In genomic region chr11:93005239-93005638, GRCh38 we compare ENCODE assay signal across 18 cellular contexts. TPM values are rescaled to one million over a fixed set of nuclear protein-coding genes. Genes with fewer than 3 reads are reported as not detected.
DNase-seq lines count a peak whose midpoint lies in the region; ATAC-seq and TF ChIP-seq lines count a peak whose summit lies in the region.
"Had no signal": no experiment of that assay in that cellular context is flagged by ENCODE, and none has a peak within 500 bp of the region (broad histone marks: within the 10 kb centered on the region; RNA-seq: fewer than 3 reads in every experiment).

No MANE protein-coding gene starts in this region.

- CTCF ChIA-PET in SK-N-SH (lab: Yijun Ruan, JAX) = interaction anchor here (0.5 to 0.8 kb wide), 2 partner anchors 63 to 199 kb away, joined by 3 read pairs; no protein-coding TSS in a partner anchor
- CTCF ChIA-PET in CD8-positive, alpha-beta memory T cell (lab: Charles Lee) = no interaction called here

- no peak for TF ChIP-seq RAD21 in SK-N-SH (IDR thresholded peaks at IDR 0.05; ENCODE audit: low read length)

- H3K9me2 ChIP-seq in SK-N-SH = no peaks in the 10 kb centered on the region

- no peak for TF ChIP-seq EP300 in SK-N-SH (IDR thresholded peaks at IDR 0.05; ENCODE audit: borderline replicate concordance in 1 of 2, low read depth in 1 of 2, low read length in 1 of 2)

- no peak overlapping the region for H3K27ac ChIP-seq in SK-N-SH (ENCODE audit: low read depth in 2 of 2, low read length in 1 of 2)
- no peak overlapping the region for H3K27ac ChIP-seq in CD8-positive, alpha-beta memory T cell (ENCODE audit: low read depth, low read length)
- H3K27ac ChIP-seq: SK-N-MC, upper lobe of left lung, WERI-Rb-1 had no signal

- H3K9me3 Mint-ChIP-seq in CD8-positive, alpha-beta memory T cell = peaks cover 1 to 12% (median 4%) of the 10 kb centered on the region in 5 donors
- H3K9me3 Mint-ChIP-seq: central memory CD8-positive, alpha-beta T cell had no signal

- POLR2A ChIA-PET in SK-N-SH (lab: Yijun Ruan, JAX) = no interaction called here
- POLR2A ChIA-PET in CD8-positive, alpha-beta memory T cell (lab: Charles Lee) = no interaction called here

- H3K4me3 ChIP-seq in HFF-Myc (replicated peaks; ENCODE audit: low read depth, low read length) (no peak overlapping the region), SK-N-SH (ENCODE audit: low read depth in 2 of 2, low read length in 1 of 2) (no peak overlapping the region)
- no peak overlapping the region for H3K4me3 ChIP-seq in CD8-positive, alpha-beta memory T cell (ENCODE audit: low read length)
- H3K4me3 ChIP-seq: SK-N-MC, upper lobe of left lung had no signal

- H3K27ac Mint-ChIP-seq in CD8-positive, alpha-beta memory T cell = no peak overlapping the region
- H3K27ac Mint-ChIP-seq: activated naive CD4-positive, alpha-beta T cell treated with anti-CD3 and anti-CD28 coated beads for 36 hours; IgD-negative memory B cell had no signal

- H3F3A ChIP-seq in SK-N-SH (replicated peaks; ENCODE audit: insufficient read depth) = peaks cover 14% of the 10 kb centered on the region

- H2AFZ ChIP-seq in SK-N-SH (ENCODE audit: low read depth) = no peak overlapping the region

- no peak overlapping the region for H3K4me2 ChIP-seq in SK-N-SH

- no peaks in the 10 kb centered on the region for H3K9me3 ChIP-seq in SK-N-SH
- no peaks in the 10 kb centered on the region for H3K9me3 ChIP-seq in CD8-positive, alpha-beta memory T cell (ENCODE audit: low read length)
- H3K9me3 ChIP-seq: upper lobe of left lung had no signal

- no peaks in the 10 kb centered on the region for H3K27me3 ChIP-seq in SK-N-SH (ENCODE audit: insufficient read depth)
- no peaks in the 10 kb centered on the region for H3K27me3 ChIP-seq in CD8-positive, alpha-beta memory T cell (ENCODE audit: insufficient read depth, low read length, poor library complexity, severe bottlenecking)
- H3K27me3 ChIP-seq: upper lobe of left lung had no signal

- no CpG with 5 or more reads among the region's 1 CpG for WGBS in SK-N-SH (ENCODE audit: low lambda C conversion rate)

- no peaks in the 10 kb centered on the region for H3K36me3 ChIP-seq in SK-N-SH (replicated peaks in 1 of 2; ENCODE audit: control insufficient read depth in 1 of 2, insufficient read depth in 2 of 2, low read length in 1 of 2)
- H3K36me3 ChIP-seq in CD8-positive, alpha-beta memory T cell (ENCODE audit: insufficient read depth, low read length) = no peaks in the 10 kb centered on the region
- H3K36me3 ChIP-seq: upper lobe of left lung, WERI-Rb-1 had no signal

- no peaks in the 10 kb centered on the region for H3K79me2 ChIP-seq in SK-N-SH (ENCODE audit: insufficient read depth)

- no peak for ATAC-seq in HG03175 (IDR thresholded peaks at IDR 0.05; ENCODE audit: unreplicated experiment)

- no peak overlapping the region for H3K4me3 Mint-ChIP-seq in CD8-positive, alpha-beta memory T cell
- H3K4me3 Mint-ChIP-seq: activated naive CD4-positive, alpha-beta T cell treated with anti-CD3 and anti-CD28 coated beads for 36 hours; central memory CD8-positive, alpha-beta T cell; IgD-negative memory B cell had no signal

- peaks cover 0 to 4% of the 10 kb centered on the region in 2 donors for H3K27me3 Mint-ChIP-seq in CD8-positive, alpha-beta memory T cell
- H3K27me3 Mint-ChIP-seq: central memory CD8-positive, alpha-beta T cell; IgD-negative memory B cell had no signal

- H3K9ac ChIP-seq in SK-N-SH = no peak overlapping the region

- H3K36me3 Mint-ChIP-seq in CD8-positive, alpha-beta memory T cell = no peaks in the 10 kb centered on the region
- H3K36me3 Mint-ChIP-seq: IgD-negative memory B cell had no signal

- TF ChIP-seq CTCF in HFF-Myc (IDR thresholded peaks at IDR 0.05; ENCODE audit: low read depth, low read length, missing control alignments) (no peak), SK-N-SH (IDR thresholded peaks at IDR 0.05) (no peak)

- no peaks in the 10 kb centered on the region for H4K20me1 ChIP-seq in SK-N-SH (ENCODE audit: insufficient read depth)

- H3K4me1 Mint-ChIP-seq in CD8-positive, alpha-beta memory T cell = no peaks in the 10 kb centered on the region
- H3K4me1 Mint-ChIP-seq: central memory CD8-positive, alpha-beta T cell; IgD-negative memory B cell had no signal

- peaks cover 6% of the 10 kb centered on the region in 2 experiments; a peak in 2 of 4 replicates for H3K4me1 ChIP-seq in SK-N-SH (ENCODE audit: control insufficient read depth in 1 of 2, insufficient read depth in 2 of 2, low read depth in 1 of 2, low read length in 1 of 2)
- H3K4me1 ChIP-seq in CD8-positive, alpha-beta memory T cell (ENCODE audit: insufficient read depth, low read length) = no peaks in the 10 kb centered on the region
- H3K4me1 ChIP-seq: upper lobe of left lung had no signal

- peak; percentile 13 for DNase-seq in A172 (ENCODE audit: low spot score)
- DNase-seq in HFF-Myc (ENCODE audit: extremely low read depth, low read depth) = peak; percentile 39
- no peak for DNase-seq in SK-N-SH
- DNase-seq in fibroblast of the conjunctiva (ENCODE audit: low read depth) = peak; percentile 14
- DNase-seq in DMS114 treated with DMSO at 0.1 percent for 48 hours (lab: John Stamatoyannopoulos, UW; ENCODE audit: unreplicated experiment) = no peak
- no peak for DNase-seq in CD8-positive, alpha-beta memory T cell
- DNase-seq in NCI-H226 = no peak
- DNase-seq: ACHN; activated naive CD4-positive, alpha-beta T cell treated with anti-CD3 and anti-CD28 coated beads for 36 hours; NCI-H1436 treated with DMSO at 0.1 percent for 48 hours; posterior cingulate gyrus; upper lobe of left lung; WERI-Rb-1 had no signal

TF ChIP-seq in SK-N-SH, 30 proteins besides CTCF, POLR2A, EP300 and RAD21:
- TF ChIP-seq FOSL2 (IDR thresholded peaks at IDR 0.05; ENCODE audit: borderline replicate concordance, low read depth) (peak; percentile 29; the same call in 1 of the 2 replicates), JUND (IDR thresholded peaks at IDR 0.05) (peak; percentile 44; the same call in 1 of the 2 replicates), GATA2 (CRISPR knock-in tag; IDR thresholded peaks at IDR 0.05) (no peak), NFIC (IDR thresholded peaks at IDR 0.05; ENCODE audit: borderline replicate concordance) (peak; percentile 59), SMC3 (IDR thresholded peaks at IDR 0.05; ENCODE audit: low read depth, low read length) (no peak), TCF12 (IDR thresholded peaks at IDR 0.05) (peak; percentile 67; the same call in 1 of the 2 replicates), USF1 (IDR thresholded peaks at IDR 0.05; ENCODE audit: borderline replicate concordance, low read depth) (no peak)
TF ChIP-seq in SK-N-SH: peak in this region for 4.

RNA-seq across cellular contexts. Expression of gene MTNR1B, which starts 35.8 kb away (rescaled TPM):
- total RNA-seq in A172 (2014; rRNA removed; shearing (Covaris generic)) = not detected in 2 replicates
- polyA plus RNA-seq in SK-N-SH (2012; rRNA removed) = not detected in 2 replicates
- polyA plus RNA-seq in SK-N-SH (2012; cell fraction: cytosol; rRNA removed) = not detected in 2 replicates
- 0.14 TPM in 1 of 2 replicates, not detected in the other for polyA plus RNA-seq in SK-N-SH (2012; cell fraction: nucleus; rRNA removed)
- total RNA-seq in CD8-positive, alpha-beta memory T cell = not detected
- polyA plus RNA-seq in CD8-positive, alpha-beta memory T cell = not detected
- total RNA-seq: activated naive CD4-positive, alpha-beta T cell treated with anti-CD3 and anti-CD28 coated beads for 36 hours; epithelial cell of proximal tubule; upper lobe of left lung had no signal
- polyA plus RNA-seq: IgD-negative memory B cell had no signal

Comparison
In these comparisons a context has a peak if more than half of its experiments do, and no peak if none do; other contexts are left out.
1. DNase-seq: peak in A172 (single experiment), HFF-Myc (single experiment) and fibroblast of the conjunctiva (single experiment); none in SK-N-SH (single experiment), DMS114 treated with DMSO at 0.1 percent for 48 hours (single experiment), CD8-positive, alpha-beta memory T cell (0 of 5) and NCI-H226 (single experiment).